Comparison of ENCODE assay signal across 34 cellular contexts in the genomic region with DNA sequence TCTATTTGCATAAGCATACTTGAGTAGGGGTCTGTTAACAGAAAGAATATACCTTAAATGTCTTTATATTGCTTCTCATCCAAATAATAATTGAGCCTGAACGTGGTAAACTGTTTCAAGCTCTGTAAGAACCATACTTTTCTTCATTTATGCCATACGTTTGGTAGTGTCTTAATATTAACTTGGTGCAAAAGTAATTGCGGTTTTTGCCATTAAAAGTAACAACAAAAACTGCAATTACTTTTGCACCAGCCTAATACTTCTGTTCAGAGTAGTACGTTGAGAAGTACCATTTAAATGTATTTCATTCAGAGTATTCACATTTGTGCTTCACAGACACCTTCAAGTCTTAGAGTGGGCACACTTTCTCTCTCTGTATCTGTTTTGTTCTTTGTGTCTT.
DNase-seq lines count a peak whose midpoint lies in the region; ATAC-seq, FAIRE-seq and TF ChIP-seq lines count a peak whose summit lies in the region.
"Had no signal": no experiment of that assay in that cellular context is flagged by ENCODE, and none has a peak within 500 bp of the region (broad histone marks: within the 10 kb centered on the region; RNA-seq: fewer than 3 reads in every experiment).

No MANE protein-coding gene starts in this region.

- no peak overlapping the region for H3K9ac ChIP-seq in HepG2 (ENCODE audit: insufficient read depth, low read depth, low read length)
- H3K9ac ChIP-seq in GM12878 (ENCODE audit: control insufficient read depth, insufficient read depth, low read length): no peak overlapping the region
- H3K9ac ChIP-seq in K562 (ENCODE audit: insufficient read depth in 1 of 2, low read depth in 2 of 2, low read length in 2 of 2): no peak overlapping the region
- H3K9ac ChIP-seq: BLaER1; BLaER1 treated with 17β-estradiol and CSF1 and Interleukin-3, amounts not matched to agents 10 nM and 100 nM had no signal

- no peak overlapping the region for H2AFZ ChIP-seq in HepG2 (ENCODE audit: low read length)
- H2AFZ ChIP-seq in GM12878 (ENCODE audit: control insufficient read depth, low read depth, low read length): no peak overlapping the region
- H2AFZ ChIP-seq in K562 (ENCODE audit: low read depth, low read length): no peak overlapping the region

- POLR2A ChIA-PET in HepG2 (lab: Yijun Ruan, JAX): no interaction called here
- POLR2A ChIA-PET in HEK293T (lab: Yijun Ruan, JAX): no interaction called here
- POLR2A ChIA-PET in GM12878 (lab: Charles Lee): no interaction called here
- POLR2A ChIA-PET in K562 (lab: Yijun Ruan, JAX): no interaction called here

- FAIRE-seq in HepG2 (lab: Jason Lieb, UNC) (no peak), GM12878 (lab: Jason Lieb, UNC) (no peak), K562 (lab: Jason Lieb, UNC) (no peak), H54 (lab: Jason Lieb, UNC) (no peak)
- FAIRE-seq: A204.1, A549, D721Med had no signal

- no peak overlapping the region for H3K4me3 ChIP-seq in HepG2 (replicated peaks in 1 of 3; ENCODE audit: insufficient read depth in 1 of 3, low read depth in 2 of 3, low read length in 3 of 3)
- H3K4me3 ChIP-seq in right lobe of liver: no peak overlapping the region
- no peak overlapping the region for H3K4me3 ChIP-seq in GM12878
- no peak overlapping the region for H3K4me3 ChIP-seq in K562
- no peak overlapping the region for H3K4me3 ChIP-seq in Peyer's patch
- H3K4me3 ChIP-seq: A549; BLaER1; BLaER1 treated with 17β-estradiol and CSF1 and Interleukin-3, amounts not matched to agents 10 nM and 100 nM had no signal

- no peak for TF ChIP-seq RAD21 in HepG2 (CRISPR knock-in tag; IDR thresholded peaks at IDR 0.05)
- TF ChIP-seq RAD21 in GM12878 (IDR thresholded peaks at IDR 0.05; ENCODE audit: insufficient read depth, low read depth, low read length): no peak
- TF ChIP-seq RAD21 in K562 (CRISPR knock-in tag; conservative IDR thresholded peaks at IDR 0.05 in 1 of 2, IDR thresholded peaks at IDR 0.05 in 1 of 2): no peak

- H3K27me3 ChIP-seq in HepG2 (ENCODE audit: control insufficient read depth in 1 of 2, insufficient read depth in 2 of 2, low read length in 2 of 2) (no peaks in the 10 kb centered on the region), right lobe of liver (no peaks in the 10 kb centered on the region), GM12878 (replicated peaks in 1 of 2; ENCODE audit: control insufficient read depth in 2 of 2, insufficient read depth in 2 of 2, low read length in 1 of 2) (no peaks in the 10 kb centered on the region), K562 (ENCODE audit: control insufficient read depth in 2 of 2, insufficient read depth in 2 of 2, low read length in 2 of 2) (no peaks in the 10 kb centered on the region), Peyer's patch (no peaks in the 10 kb centered on the region)
- H3K27me3 ChIP-seq: BE2C; BLaER1; BLaER1 treated with 17β-estradiol and CSF1 and Interleukin-3, amounts not matched to agents 10 nM and 100 nM had no signal

- in situ Hi-C loops in HepG2 (cut with HindIII; ENCODE audit: extremely low pct_ligation_motif_present, low pct_unique_long_range_greater_than_20kb) (no loop called here), GM12878 (cut with MboI) (no loop called here), K562 (cut with MboI) (no loop called here)

- SMC1A ChIA-PET in GM12878 (lab: Charles Lee; ENCODE audit: uncharacterized antibody, unreplicated experiment): no interaction called here

- H3K4me2 ChIP-seq in HepG2 (ENCODE audit: low read depth, low read length): no peak overlapping the region
- no peak overlapping the region for H3K4me2 ChIP-seq in GM12878 (ENCODE audit: control insufficient read depth, insufficient read depth)
- no peak overlapping the region for H3K4me2 ChIP-seq in K562 (ENCODE audit: insufficient read depth, low read length)
- H3K4me2 ChIP-seq: A549, BLaER1 had no signal

- DNase-seq in HepG2 (ENCODE audit: low spot score) (no peak), right lobe of liver (no peak), HEK293T (ENCODE audit: extremely low spot score) (no peak), GM12878 (ENCODE audit: low read depth, low spot score) (no peak), K562 (ENCODE audit: extremely low read depth in 1 of 4, low spot score in 3 of 4) (no peak), Peyer's patch (no peak), H54 (ENCODE audit: insufficient read length, low spot score) (no peak)
- DNase-seq: 8988T; ACHN; BE2C; C1 segment of cervical spinal cord; Caco-2; Calu3; CD4-positive, alpha-beta memory T cell; CD4-positive, alpha-beta T cell; CD4-positive, CD25-positive, alpha-beta regulatory T cell; CD8-positive, alpha-beta memory T cell; CD8-positive, alpha-beta T cell; COR-L47; DMS 273 treated with DMSO at 0.1 percent for 48 hours; DMS153; DMS53; DMS79; DMS79 treated with DMSO at 0.1 percent for 48 hours; DND-41; EL had no signal

- WGBS in HepG2 (ENCODE audit: low lambda C conversion rate): 3% methylated on average over 4 of the region's 4 CpGs
- 43% methylated on average over 4 of the region's 4 CpGs for whole genome bisulfite sequencing in right lobe of liver (ENCODE audit: insufficient coverage, low coverage, low lambda C conversion rate, missing lambda C conversion rate)
- 13% methylated on average over 4 of the region's 4 CpGs for WGBS in GM12878 (ENCODE audit: insufficient coverage, insufficient replicate concordance, low lambda C conversion rate, missing lambda C conversion rate)
- 2% methylated on average over 4 of the region's 4 CpGs for WGBS in K562 (ENCODE audit: insufficient coverage, low coverage, missing lambda C conversion rate)

- TF ChIP-seq EP300 in HepG2 (IDR thresholded peaks at IDR 0.05; ENCODE audit: low read depth in 2 of 2, low read length in 2 of 2) (no peak), HepG2 (CRISPR knock-in tag; IDR thresholded peaks at IDR 0.05; ENCODE audit: borderline replicate concordance) (no peak), GM12878 (IDR thresholded peaks at IDR 0.05; ENCODE audit: borderline replicate concordance in 1 of 2, control insufficient read depth in 1 of 2, low read depth in 2 of 2, low read length in 2 of 2) (no peak), K562 (IDR thresholded peaks at IDR 0.05; ENCODE audit: low read length) (no peak)

- H3K27ac ChIP-seq in HepG2 (ENCODE audit: extremely low read length, insufficient read depth, low read length): no peak overlapping the region
- no peak overlapping the region for H3K27ac ChIP-seq in right lobe of liver
- no peak overlapping the region for H3K27ac ChIP-seq in GM12878 (ENCODE audit: control insufficient read depth, insufficient read depth)
- H3K27ac ChIP-seq in K562 (ENCODE audit: extremely low read depth, low read depth, low read length): no peak overlapping the region
- no peak overlapping the region for H3K27ac ChIP-seq in Peyer's patch
- H3K27ac ChIP-seq: 22Rv1, A549, BLaER1, C4-2B had no signal

- no peaks in the 10 kb centered on the region for H3K36me3 ChIP-seq in HepG2 (replicated peaks in 1 of 2; ENCODE audit: control insufficient read depth in 1 of 2, insufficient read depth in 2 of 2, low read length in 2 of 2)
- no peaks in the 10 kb centered on the region for H3K36me3 ChIP-seq in right lobe of liver
- no peaks in the 10 kb centered on the region for H3K36me3 ChIP-seq in GM12878 (ENCODE audit: control insufficient read depth in 2 of 2, insufficient read depth in 2 of 2, low read length in 1 of 2)
- no peaks in the 10 kb centered on the region for H3K36me3 ChIP-seq in K562 (ENCODE audit: control insufficient read depth, insufficient read depth, low read length)
- H3K36me3 ChIP-seq in Peyer's patch: no peaks in the 10 kb centered on the region
- H3K36me3 ChIP-seq: BE2C, BLaER1 had no signal

- H3K9me1 ChIP-seq in K562 (ENCODE audit: control insufficient read depth, insufficient read depth, low read length): no peaks in the 10 kb centered on the region

- intact Hi-C loops in HepG2 (cut with micrococcal nuclease; ENCODE audit: unreplicated experiment): no loop called here
- intact Hi-C loops in right lobe of liver (cut with DNase I): no loop called here
- intact Hi-C loops in GM12878 (cut with micrococcal nuclease; ENCODE audit: unreplicated experiment): no loop called here
- intact Hi-C loops in K562 (cut with micrococcal nuclease): no loop called here

- CTCF ChIA-PET in HepG2 (lab: Yijun Ruan, JAX; ENCODE audit: low intra/inter-chr PET ratio, low total read pairs): no interaction called here
- CTCF ChIA-PET in HEK293T (lab: Yijun Ruan, JAX): no interaction called here
- CTCF ChIA-PET in GM12878 (lab: Yijun Ruan, JAX): no interaction called here
- CTCF ChIA-PET in K562 (lab: Yijun Ruan, JAX; ENCODE audit: low intra/inter-chr PET ratio): no interaction called here

- H3K9me3 ChIP-seq in HepG2 (ENCODE audit: low read length) (no peaks in the 10 kb centered on the region), right lobe of liver (no peaks in the 10 kb centered on the region), GM12878 (replicated peaks; ENCODE audit: control insufficient read depth, insufficient read depth, low read length) (no peaks in the 10 kb centered on the region), K562 (replicated peaks; ENCODE audit: control insufficient read depth, insufficient read depth, low read depth, low read length) (no peaks in the 10 kb centered on the region), Peyer's patch (no peaks in the 10 kb centered on the region)
- H3K9me3 ChIP-seq: A549, BE2C, Caco-2 had no signal

- ATAC-seq in HepG2: no peak
- no peak for ATAC-seq in right lobe of liver
- ATAC-seq in GM12878: no peak
- ATAC-seq in K562: no peak
- ATAC-seq in HG03439 (IDR thresholded peaks at IDR 0.05; ENCODE audit: unreplicated experiment): no peak
- ATAC-seq: A549; CD8-positive, alpha-beta T cell had no signal

- H3K79me2 ChIP-seq in HepG2 (ENCODE audit: insufficient read depth, low read length) (no peaks in the 10 kb centered on the region), GM12878 (ENCODE audit: control insufficient read depth, insufficient read depth, low read length) (no peaks in the 10 kb centered on the region), K562 (ENCODE audit: control insufficient read depth, insufficient read depth, low read length) (no peaks in the 10 kb centered on the region)

- H4K20me1 ChIP-seq in HepG2 (ENCODE audit: insufficient read depth, low read length) (no peaks in the 10 kb centered on the region), GM12878 (ENCODE audit: control insufficient read depth, insufficient read depth) (no peaks in the 10 kb centered on the region), K562 (replicated peaks; ENCODE audit: control insufficient read depth, insufficient read depth, low read length) (no peaks in the 10 kb centered on the region)
- H4K20me1 ChIP-seq: BLaER1; BLaER1 treated with 17β-estradiol and CSF1 and Interleukin-3, amounts not matched to agents 10 nM and 100 nM had no signal

- TF ChIP-seq CTCF in HepG2 (CRISPR knock-in tag; IDR thresholded peaks at IDR 0.05): no peak
- TF ChIP-seq CTCF in right lobe of liver (IDR thresholded peaks at IDR 0.05): no peak
- TF ChIP-seq CTCF in GM12878 (IDR thresholded peaks at IDR 0.05 in 2 of 3, conservative IDR thresholded peaks at IDR 0.05 in 1 of 3; ENCODE audit: control insufficient read depth in 2 of 3, extremely low read depth in 1 of 3, insufficient read depth in 1 of 3, low read depth in 3 of 3, low read length in 3 of 3): no peak
- no peak for TF ChIP-seq CTCF in K562 (IDR thresholded peaks at IDR 0.05 in 2 of 3, conservative IDR thresholded peaks at IDR 0.05 in 1 of 3; ENCODE audit: insufficient read depth in 2 of 3, low read depth in 1 of 3, low read length in 3 of 3)
- no peak for TF ChIP-seq CTCF in Peyer's patch (IDR thresholded peaks at IDR 0.05)

- RAD21 ChIA-PET in GM12878 (lab: Charles Lee; ENCODE audit: unreplicated experiment): no interaction called here

- TF ChIP-seq POLR2A in HepG2 (IDR thresholded peaks at IDR 0.05; ENCODE audit: insufficient read depth in 1 of 2, low read depth in 2 of 2, low read length in 2 of 2) (no peak), right lobe of liver (IDR thresholded peaks at IDR 0.05) (no peak), GM12878 (IDR thresholded peaks at IDR 0.05; ENCODE audit: low read depth, low read length) (no peak), K562 (conservative IDR thresholded peaks at IDR 0.05) (no peak), Peyer's patch (IDR thresholded peaks at IDR 0.05) (no peak), H54 (IDR thresholded peaks at IDR 0.05; ENCODE audit: low read depth, low read length) (no peak)

- H3K4me1 ChIP-seq in HepG2 (ENCODE audit: insufficient read depth, low read length): no peaks in the 10 kb centered on the region
- H3K4me1 ChIP-seq in right lobe of liver: no peaks in the 10 kb centered on the region
- H3K4me1 ChIP-seq in GM12878 (ENCODE audit: control insufficient read depth, insufficient read depth, low read length): no peaks in the 10 kb centered on the region
- no peaks in the 10 kb centered on the region for H3K4me1 ChIP-seq in K562 (replicated peaks in 1 of 2; ENCODE audit: control insufficient read depth in 2 of 2, insufficient read depth in 2 of 2, low read length in 2 of 2)
- H3K4me1 ChIP-seq in Peyer's patch: no peaks in the 10 kb centered on the region
- H3K4me1 ChIP-seq: A549, BE2C, BLaER1, Caco-2 had no signal

- BruUV-seq in HepG2 (replicated peaks; lab: Mats Ljungman, UMichigan) (no TSS peak), GM12878 (replicated peaks; lab: Mats Ljungman, UMichigan) (no TSS peak), K562 (replicated peaks; lab: Mats Ljungman, UMichigan) (no TSS peak)
